14 cellular contexts compared by ENCODE assay signal in genomic region chr3:57960174-57960505, GRCh38. TPM values are rescaled to one million over a fixed set of nuclear protein-coding genes. Genes with fewer than 3 reads are reported as not detected.
DNase-seq lines count a peak whose midpoint lies in the region; ATAC-seq, FAIRE-seq and TF ChIP-seq lines count a peak whose summit lies in the region.
"Had no signal": no experiment of that assay in that cellular context is flagged by ENCODE, and none has a peak within 500 bp of the region (broad histone marks: within the 10 kb centered on the region; RNA-seq: fewer than 3 reads in every experiment).

No MANE protein-coding gene starts in this region.

- TF ChIP-seq POLR2A in gastrocnemius medialis (IDR thresholded peaks at IDR 0.05) = no peak

- no peak overlapping the region for H3K4me3 Mint-ChIP-seq in chondrocyte (ENCODE audit: unreplicated experiment)
- H3K4me3 Mint-ChIP-seq: neural crest cell had no signal

- H3K9me3 ChIP-seq in SJSA1 (replicated peaks) (no peaks in the 10 kb centered on the region), hepatocyte (ENCODE audit: low read depth) (no peaks in the 10 kb centered on the region), gastrocnemius medialis (no peaks in the 10 kb centered on the region), MG63 (no peaks in the 10 kb centered on the region)

- H3K9me2 ChIP-seq in hepatocyte (replicated peaks; ENCODE audit: insufficient read depth) = no peaks in the 10 kb centered on the region

- intact Hi-C loops in gastrocnemius medialis (cut with DNase I; ENCODE audit: low total_unique reads) = no loop called here

- no peaks in the 10 kb centered on the region for H4K20me1 ChIP-seq in hepatocyte (ENCODE audit: insufficient read depth, poor library complexity, severe bottlenecking)

- no peak overlapping the region for H2AFZ ChIP-seq in hepatocyte

- H3K27me3 ChIP-seq in SJSA1 (replicated peaks) = no peaks in the 10 kb centered on the region
- H3K27me3 ChIP-seq in hepatocyte = no peaks in the 10 kb centered on the region
- no peaks in the 10 kb centered on the region for H3K27me3 ChIP-seq in gastrocnemius medialis
- H3K27me3 ChIP-seq in MG63 = no peaks in the 10 kb centered on the region
- H3K27me3 ChIP-seq: cardiac muscle cell had no signal

- ATAC-seq in GM19351 (IDR thresholded peaks at IDR 0.05; ENCODE audit: unreplicated experiment) = peak; percentile 14
- no peak for ATAC-seq in gastrocnemius medialis
- no peak for ATAC-seq in HG03108 (IDR thresholded peaks at IDR 0.05; ENCODE audit: unreplicated experiment)

- 82% methylated on average over 4 of the region's 4 CpGs for WGBS in hepatocyte (ENCODE audit: low lambda C conversion rate, missing lambda C conversion rate)

- H3K27ac ChIP-seq in SJSA1 (peak overlapping the region; percentile 85), hepatocyte (peak overlapping the region; percentile 58), gastrocnemius medialis (peak overlapping the region; percentile 36 to 69 (median 54))
- H3K27ac ChIP-seq: cardiac muscle cell had no signal

- no peak overlapping the region for H3K4me2 ChIP-seq in hepatocyte

- H3K79me2 ChIP-seq in hepatocyte = no peaks in the 10 kb centered on the region

- no peaks in the 10 kb centered on the region for H3K36me3 Mint-ChIP-seq in chondrocyte (ENCODE audit: low read depth)

- peaks cover 45% of the 10 kb centered on the region for H3K4me1 ChIP-seq in SJSA1 (replicated peaks)
- H3K4me1 ChIP-seq in hepatocyte (ENCODE audit: insufficient read depth) = peaks cover 17% of the 10 kb centered on the region
- peaks cover 5 to 10% of the 10 kb centered on the region in 2 donors for H3K4me1 ChIP-seq in gastrocnemius medialis

- in situ Hi-C loops in gastrocnemius medialis (cut with MboI; ENCODE audit: low sequenced_read_pairs in 4 of 4) = no loop called here

- peaks cover 16% of the 10 kb centered on the region for H3K4me1 Mint-ChIP-seq in chondrocyte (ENCODE audit: low read depth)

- TF ChIP-seq CTCF in hepatocyte (IDR thresholded peaks at IDR 0.05; ENCODE audit: poor library complexity) = no peak
- no peak for TF ChIP-seq CTCF in gastrocnemius medialis (IDR thresholded peaks at IDR 0.05 in 4 of 5, conservative IDR thresholded peaks at IDR 0.05 in 1 of 5)
- no peak for TF ChIP-seq CTCF in chondrocyte (IDR thresholded peaks at IDR 0.05)

- no peaks in the 10 kb centered on the region for H3K27me3 Mint-ChIP-seq in chondrocyte (ENCODE audit: low read depth)

- H3K9me3 Mint-ChIP-seq in chondrocyte (ENCODE audit: low read depth) = no peaks in the 10 kb centered on the region
- H3K9me3 Mint-ChIP-seq: activated T-helper 2 cell treated with anti-CD3 and anti-CD28 coated beads, Interferon-gamma antibody, Interleukin-2, Interleukin-4, amounts not matched to agents 10 μg/mL and 5 μg/mL and 100 μg/mL, durations not matched to agents 14 hours and 24 hours and 36 hours; neural crest cell had no signal

- no peak for DNase-seq in SJSA1 (ENCODE audit: low read depth in 1 of 2, low spot score in 2 of 2)
- no peak for DNase-seq in hepatocyte (ENCODE audit: low spot score)
- DNase-seq in gastrocnemius medialis = no peak
- DNase-seq in urothelium cell line (ENCODE audit: low spot score) = no peak
- DNase-seq in MG63 = no peak
- DNase-seq in chondrocyte (ENCODE audit: low spot score) = no peak
- DNase-seq: activated CD4-positive, alpha-beta T cell treated with anti-CD3 and anti-CD28 coated beads for 48 hours; NCI-H2171; T-helper 1 cell had no signal

- no peak for FAIRE-seq in urothelium cell line (lab: Jason Lieb, UNC)

- no peak overlapping the region for H3K27ac Mint-ChIP-seq in chondrocyte (ENCODE audit: unreplicated experiment)
- H3K27ac Mint-ChIP-seq: activated T-helper 2 cell treated with anti-CD3 and anti-CD28 coated beads, Interferon-gamma antibody, Interleukin-2, Interleukin-4, amounts not matched to agents 10 μg/mL and 5 μg/mL and 100 μg/mL, durations not matched to agents 14 hours and 24 hours and 36 hours had no signal

- H3K4me3 ChIP-seq in SJSA1 = no peak overlapping the region; the same call in 1 of the 2 replicates
- no peak overlapping the region for H3K4me3 ChIP-seq in hepatocyte
- no peak overlapping the region for H3K4me3 ChIP-seq in gastrocnemius medialis
- no peak overlapping the region for H3K4me3 ChIP-seq in MG63
- H3K4me3 ChIP-seq: cardiac muscle cell had no signal

- H3K36me3 ChIP-seq in SJSA1 (no peaks in the 10 kb centered on the region), hepatocyte (replicated peaks; ENCODE audit: insufficient read depth, low read depth) (no peaks in the 10 kb centered on the region), gastrocnemius medialis (no peaks in the 10 kb centered on the region), MG63 (no peaks in the 10 kb centered on the region)
- H3K36me3 ChIP-seq: cardiac muscle cell had no signal

RNA-seq across cellular contexts. Expression of gene FLNB, which starts 48.1 kb away (rescaled TPM):
- 130 and 207 TPM in 2 replicates for total RNA-seq in SJSA1 (2014; rRNA removed; shearing (Covaris generic))
- total RNA-seq in hepatocyte = 136 and 172 TPM in 2 replicates
- 69.4 and 74.2 TPM in 2 replicates for polyA plus RNA-seq in hepatocyte
- 10 to 100 TPM; 10.9 to 21.5 (median 12.0) TPM for total RNA-seq in gastrocnemius medialis
- 103 and 128 TPM in 2 replicates for total RNA-seq in MG63 (2014; rRNA removed; shearing (Covaris generic); ENCODE audit: low replicate concordance)
- total RNA-seq in chondrocyte = 56.5 to 75.3 TPM (median 70.2 TPM) in 3 replicates
